ENCODE assay signal across 1 cellular context in the genomic region with DNA sequence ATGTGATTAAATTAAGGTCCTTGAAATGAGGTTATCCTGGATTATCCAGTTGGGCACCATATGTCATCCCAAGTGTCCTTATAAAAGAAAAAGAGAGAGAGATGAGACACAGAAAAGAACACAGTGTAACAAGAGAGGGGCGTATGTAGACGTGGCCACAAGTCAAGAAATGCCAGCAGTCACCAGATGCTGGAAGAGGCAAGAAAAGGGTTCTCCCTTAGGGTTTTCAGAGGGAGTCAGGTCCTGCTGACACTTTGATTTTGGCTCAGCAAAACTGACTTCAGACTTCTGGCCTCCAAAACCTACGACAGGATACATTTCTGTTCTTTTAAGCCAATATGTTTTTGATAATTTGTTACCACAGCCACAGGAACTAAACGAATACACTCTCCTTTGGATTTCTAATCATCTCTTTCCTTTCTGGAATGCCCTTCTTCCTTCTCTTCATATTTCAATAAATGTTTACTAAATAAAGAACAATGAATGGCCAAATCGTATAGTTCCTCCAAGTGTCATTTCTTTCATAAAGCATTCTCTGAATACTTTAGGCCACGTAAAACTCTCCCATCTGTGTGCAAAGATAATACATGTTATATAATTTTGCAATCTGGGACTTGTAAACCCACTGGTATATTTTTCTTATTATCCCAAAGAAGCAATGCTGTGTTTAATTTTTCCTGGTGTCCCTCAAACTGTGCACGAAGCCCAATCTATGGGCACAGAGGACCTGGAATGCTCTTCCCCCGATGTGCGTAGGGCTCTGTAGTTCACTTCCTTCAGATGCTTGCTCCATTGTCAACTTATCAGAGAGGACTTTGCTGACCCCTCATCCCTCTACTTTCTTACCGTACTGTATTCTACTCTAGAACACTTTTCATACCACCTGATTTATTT.
TF ChIP-seq lines count a peak whose summit lies in the region.

No MANE protein-coding gene starts in this region.

TF ChIP-seq in GM23338, 12 proteins besides CTCF, POLR2A, EP300 and RAD21 (continued from another document):
- TF ChIP-seq, protein P1, sequence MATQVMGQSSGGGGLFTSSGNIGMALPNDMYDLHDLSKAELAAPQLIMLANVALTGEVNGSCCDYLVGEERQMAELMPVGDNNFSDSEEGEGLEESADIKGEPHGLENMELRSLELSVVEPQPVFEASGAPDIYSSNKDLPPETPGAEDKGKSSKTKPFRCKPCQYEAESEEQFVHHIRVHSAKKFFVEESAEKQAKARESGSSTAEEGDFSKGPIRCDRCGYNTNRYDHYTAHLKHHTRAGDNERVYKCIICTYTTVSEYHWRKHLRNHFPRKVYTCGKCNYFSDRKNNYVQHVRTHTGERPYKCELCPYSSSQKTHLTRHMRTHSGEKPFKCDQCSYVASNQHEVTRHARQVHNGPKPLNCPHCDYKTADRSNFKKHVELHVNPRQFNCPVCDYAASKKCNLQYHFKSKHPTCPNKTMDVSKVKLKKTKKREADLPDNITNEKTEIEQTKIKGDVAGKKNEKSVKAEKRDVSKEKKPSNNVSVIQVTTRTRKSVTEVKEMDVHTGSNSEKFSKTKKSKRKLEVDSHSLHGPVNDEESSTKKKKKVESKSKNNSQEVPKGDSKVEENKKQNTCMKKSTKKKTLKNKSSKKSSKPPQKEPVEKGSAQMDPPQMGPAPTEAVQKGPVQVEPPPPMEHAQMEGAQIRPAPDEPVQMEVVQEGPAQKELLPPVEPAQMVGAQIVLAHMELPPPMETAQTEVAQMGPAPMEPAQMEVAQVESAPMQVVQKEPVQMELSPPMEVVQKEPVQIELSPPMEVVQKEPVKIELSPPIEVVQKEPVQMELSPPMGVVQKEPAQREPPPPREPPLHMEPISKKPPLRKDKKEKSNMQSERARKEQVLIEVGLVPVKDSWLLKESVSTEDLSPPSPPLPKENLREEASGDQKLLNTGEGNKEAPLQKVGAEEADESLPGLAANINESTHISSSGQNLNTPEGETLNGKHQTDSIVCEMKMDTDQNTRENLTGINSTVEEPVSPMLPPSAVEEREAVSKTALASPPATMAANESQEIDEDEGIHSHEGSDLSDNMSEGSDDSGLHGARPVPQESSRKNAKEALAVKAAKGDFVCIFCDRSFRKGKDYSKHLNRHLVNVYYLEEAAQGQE (IDR thresholded peaks at IDR 0.05; ENCODE audit: unreplicated experiment), result no peak
- TF ChIP-seq STAT1 (IDR thresholded peaks at IDR 0.05; ENCODE audit: unreplicated experiment) (no peak), EZH2phosphoT487 (IDR thresholded peaks at IDR 0.05; ENCODE audit: unreplicated experiment) (no peak), ZNF114 (CRISPR knock-in tag; IDR thresholded peaks at IDR 0.05) (no peak)
